ENCODE assay signal across 30 cellular contexts in genomic region chr2:241393524-241394196, GRCh38. TPM values are rescaled to one million over a fixed set of nuclear protein-coding genes. Genes with fewer than 3 reads are reported as not detected.
DNase-seq lines count a peak whose midpoint lies in the region; ATAC-seq, FAIRE-seq and TF ChIP-seq lines count a peak whose summit lies in the region.
"Had no signal": no experiment of that assay in that cellular context is flagged by ENCODE, and none has a peak within 500 bp of the region (broad histone marks: within the 10 kb centered on the region; RNA-seq: fewer than 3 reads in every experiment).

No MANE protein-coding gene starts in this region.

- no peaks in the 10 kb centered on the region for H3K27me3 ChIP-seq in GM12878 (replicated peaks in 1 of 2; ENCODE audit: control insufficient read depth in 2 of 2, insufficient read depth in 2 of 2, low read length in 1 of 2)
- H3K27me3 ChIP-seq: cardiac muscle cell, esophagus muscularis mucosa, foreskin keratinocyte, hepatocyte, tibial nerve had no signal

- H3K4me3 Mint-ChIP-seq in neural crest cell = no peak overlapping the region
- H3K4me3 Mint-ChIP-seq: activated T-cell treated with anti-CD3 and anti-CD28 coated beads, Interleukin-2, amount 50 U/mL, for 72 hours; CD4-positive, alpha-beta memory T cell had no signal

- FAIRE-seq in GM19239 (lab: Jason Lieb, UNC) (peak; percentile 26), GM12878 (lab: Jason Lieb, UNC) (no peak)
- FAIRE-seq: A549 had no signal

- 42% methylated on average over 3 of the region's 3 CpGs for WGBS in GM12878 (ENCODE audit: insufficient coverage, insufficient replicate concordance, low lambda C conversion rate, missing lambda C conversion rate)

- TF ChIP-seq RAD21 in GM12878 (IDR thresholded peaks at IDR 0.05; ENCODE audit: insufficient read depth, low read depth, low read length) = no peak

- RAD21 ChIA-PET in GM12878 (lab: Charles Lee; ENCODE audit: unreplicated experiment) = interaction anchor here (0.7 to 3.7 kb wide), 7 partner anchors 18 to 175 kb away, joined by 3 to 75 read pairs (median 21); no protein-coding TSS in a partner anchor

- SMC1A ChIA-PET in GM12878 (lab: Charles Lee; ENCODE audit: uncharacterized antibody, unreplicated experiment) = interaction anchor here (0.6 to 5.3 kb wide), 12 partner anchors 10 to 878 kb away, joined by 3 to 176 read pairs (median 6); partner anchors contain the start of genes HDLBP and SEPTIN2

- no peak overlapping the region for H2AFZ ChIP-seq in GM12878 (ENCODE audit: control insufficient read depth, low read depth, low read length)
- H2AFZ ChIP-seq: hepatocyte had no signal

- no peak overlapping the region for H3K4me3 ChIP-seq in GM12878
- H3K4me3 ChIP-seq: A549, cardiac muscle cell, esophagus muscularis mucosa, hepatocyte, skin epidermis, tibial nerve had no signal

- peaks cover 13% of the 10 kb centered on the region for H3K36me3 Mint-ChIP-seq in neural crest cell (ENCODE audit: low read depth)

- in situ Hi-C loops in GM12878 (cut with MboI) = no loop called here

- CTCF ChIA-PET in GM12878 (lab: Yijun Ruan, JAX) = interaction anchor here (1.1 to 3.7 kb wide), 13 partner anchors 10 to 205 kb away, joined by 3 to 88 read pairs (median 12); no protein-coding TSS in a partner anchor

- peak overlapping the region; percentile 22; the same call in 1 of the 2 replicates for H3K27ac ChIP-seq in GM12878 (ENCODE audit: control insufficient read depth, insufficient read depth)
- H3K27ac ChIP-seq: A549, cardiac muscle cell, esophagus muscularis mucosa, foreskin keratinocyte, hepatocyte had no signal

- no peaks in the 10 kb centered on the region for H3K9me3 Mint-ChIP-seq in neural crest cell
- H3K9me3 Mint-ChIP-seq: activated T-cell treated with anti-CD3 and anti-CD28 coated beads, Interleukin-2, amount 50 U/mL, for 72 hours had no signal

- DNase-seq in COLO829 (ENCODE audit: low spot score) (peak; percentile 66), GM19239 (ENCODE audit: insufficient read length, low spot score) (no peak), GM12878 (ENCODE audit: low read depth, low spot score) (no peak), neural crest cell (ENCODE audit: low read depth, low spot score) (no peak), DMS 273 treated with DMSO at 0.1 percent for 48 hours (lab: John Stamatoyannopoulos, UW) (no peak), HuH-7.5 (ENCODE audit: low spot score) (no peak), COLO668 (lab: John Stamatoyannopoulos, UW; ENCODE audit: unreplicated experiment) (no peak)
- DNase-seq: activated CD4-positive, alpha-beta T cell treated with anti-CD3 and anti-CD28 coated beads, Interleukin-2, amount 50 U/mL, for 4 hours; activated naive CD4-positive, alpha-beta T cell treated with Interleukin-2 at 50 U/mL for 16 hours; activated T-cell treated with anti-CD3 and anti-CD28 coated beads, Interleukin-2, amount 50 U/mL, for 72 hours; AML-193; anterior cingulate cortex; CD4-positive, alpha-beta memory T cell; cortex of kidney; DMS79 treated with DMSO at 0.1 percent for 48 hours; foreskin keratinocyte; H7; left cardiac atrium; NCI-H1105 treated with DMSO at 0.1 percent for 48 hours; NCI-H1930; NCI-H524; SHP77 treated with DMSO at 0.1 percent for 48 hours; SW 1271 had no signal

- no TSS peak for BruUV-seq in GM12878 (replicated peaks; lab: Mats Ljungman, UMichigan)

- no peaks in the 10 kb centered on the region for H4K20me1 ChIP-seq in GM12878 (ENCODE audit: control insufficient read depth, insufficient read depth)

- no peak for ATAC-seq in GM12878
- ATAC-seq in GM18907 (IDR thresholded peaks at IDR 0.05; ENCODE audit: unreplicated experiment) = no peak
- ATAC-seq: A549, foreskin keratinocyte had no signal

- intact Hi-C loops in GM12878 (cut with micrococcal nuclease; ENCODE audit: unreplicated experiment) = loop anchor here (5.0 to 10.0 kb wide), 2 partner anchors 76 to 139 kb away; partner anchors contain the start of genes HDLBP and SEPTIN2

- peak overlapping the region; percentile 21 for H3K27ac Mint-ChIP-seq in neural crest cell (ENCODE audit: unreplicated experiment)
- H3K27ac Mint-ChIP-seq: activated T-cell treated with anti-CD3 and anti-CD28 coated beads, Interleukin-2, amount 50 U/mL, for 72 hours; CD4-positive, alpha-beta memory T cell had no signal

- H3K4me1 ChIP-seq in GM12878 (ENCODE audit: control insufficient read depth, insufficient read depth, low read length) = peaks cover 42% of the 10 kb centered on the region
- H3K4me1 ChIP-seq: A549 had no signal

- H3K27me3 Mint-ChIP-seq in neural crest cell (ENCODE audit: low read depth) = no peaks in the 10 kb centered on the region
- H3K27me3 Mint-ChIP-seq: CD4-positive, alpha-beta memory T cell had no signal

- no peak for TF ChIP-seq CTCF in GM12878 (IDR thresholded peaks at IDR 0.05 in 2 of 3, conservative IDR thresholded peaks at IDR 0.05 in 1 of 3; ENCODE audit: control insufficient read depth in 2 of 3, extremely low read depth in 1 of 3, insufficient read depth in 1 of 3, low read depth in 3 of 3, low read length in 3 of 3)
- TF ChIP-seq CTCF in neural crest cell (conservative IDR thresholded peaks at IDR 0.05) = no peak

- H3K4me1 Mint-ChIP-seq in neural crest cell = peaks cover 17% of the 10 kb centered on the region

- H3K9ac ChIP-seq in GM12878 (ENCODE audit: control insufficient read depth, insufficient read depth, low read length) = no peak overlapping the region

- H3K9me3 ChIP-seq in GM12878 (replicated peaks; ENCODE audit: control insufficient read depth, insufficient read depth, low read length) = no peaks in the 10 kb centered on the region; the same call in 2 of the 3 replicates
- H3K9me3 ChIP-seq: A549, esophagus muscularis mucosa, tibial nerve had no signal

- peaks cover 16% of the 10 kb centered on the region for H3K79me2 ChIP-seq in GM12878 (ENCODE audit: control insufficient read depth, insufficient read depth, low read length)

- no peak for TF ChIP-seq POLR2A in GM12878 (IDR thresholded peaks at IDR 0.05; ENCODE audit: low read depth, low read length)

- no peak for TF ChIP-seq EP300 in GM12878 (IDR thresholded peaks at IDR 0.05; ENCODE audit: borderline replicate concordance in 1 of 2, control insufficient read depth in 1 of 2, low read depth in 2 of 2, low read length in 2 of 2)

- H3K4me2 ChIP-seq in GM12878 (ENCODE audit: control insufficient read depth, insufficient read depth) = peak overlapping the region; percentile 15
- H3K4me2 ChIP-seq: A549, hepatocyte had no signal

- H3K36me3 ChIP-seq in GM12878 (ENCODE audit: control insufficient read depth in 2 of 2, insufficient read depth in 2 of 2, low read length in 1 of 2) = peaks cover 0 to 4% of the 10 kb centered on the region in 2 experiments; a peak in 2 of 4 replicates
- H3K36me3 ChIP-seq: cardiac muscle cell had no signal

- POLR2A ChIA-PET in GM12878 (lab: Charles Lee) = interaction anchor here (1.5 to 3.5 kb wide), 2 partner anchors 35 to 64 kb away, joined by 3 to 41 read pairs; no protein-coding TSS in a partner anchor

TF ChIP-seq in GM12878, 131 proteins besides CTCF, POLR2A, EP300 and RAD21 (continues in another document):
- TF ChIP-seq MTA3 (IDR thresholded peaks at IDR 0.05; ENCODE audit: borderline replicate concordance, low read length) (no peak), PAX5 (IDR thresholded peaks at IDR 0.05; ENCODE audit: borderline replicate concordance, low read depth, low read length) (no peak), MEF2A (IDR thresholded peaks at IDR 0.05; ENCODE audit: insufficient read depth, low read depth, low read length) (no peak), SPI1 (IDR thresholded peaks at IDR 0.05; ENCODE audit: borderline replicate concordance, insufficient read depth, low read depth, low read length) (no peak), NBN (IDR thresholded peaks at IDR 0.05) (no peak), ESRRA (IDR thresholded peaks at IDR 0.05; ENCODE audit: low read length) (no peak), BCL11A (IDR thresholded peaks at IDR 0.05; ENCODE audit: low read depth, low read length) (no peak), ETV6 (conservative IDR thresholded peaks at IDR 0.05 in 1 of 2, IDR thresholded peaks at IDR 0.05 in 1 of 2; ENCODE audit: borderline replicate concordance in 1 of 2, low read depth in 1 of 2) (0 out of 4 replicates have a peak, but pooled peaks of 1 of the 2 experiments have one; percentile 16), PML (IDR thresholded peaks at IDR 0.05; ENCODE audit: low read length) (no peak)

RNA-seq across cellular contexts. Expression of gene FARP2, which starts 37.6 kb away (rescaled TPM):
- 108 TPM in 2 replicates for total RNA-seq in GM12878 (2013; cell fraction: nucleolus; rRNA removed)
- 36.0 and 45.0 TPM in 2 replicates for total RNA-seq in GM12878 (2014; rRNA removed)
- 32.7 and 36.8 TPM in 2 replicates for total RNA-seq in GM12878 (2014; rRNA removed; fragmentation: Illumina TruSeq; extraction: Trizol)
- total RNA-seq in GM12878 (2021) = 62.6 and 67.5 TPM in 2 replicates
- polyA plus RNA-seq in GM12878 (2011; ENCODE audit: low read depth) = 22.3 TPM
- polyA plus RNA-seq in GM12878 (2011; rRNA removed) = 47.1 and 51.8 TPM in 2 replicates
- 30.7 and 31.1 TPM in 2 replicates for polyA plus RNA-seq in GM12878 (2011; cell fraction: cytosol; rRNA removed)
- 37.9 and 44.2 TPM in 2 replicates for polyA plus RNA-seq in GM12878 (2011; cell fraction: nucleus; rRNA removed)
- 15.6 and 22.4 TPM in 2 replicates for polyA plus RNA-seq in GM12878 (2012)
- 36.8 and 47.7 TPM in 2 replicates for polyA plus RNA-seq in GM12878 (2014; fragmentation: Illumina TruSeq; extraction: Trizol)
- polyA plus RNA-seq in GM12878 (2014; fragmentation: Nextera tagmentation; extraction: Ambion mirVana) = 1 to 10 TPM; 5.5 to 5.6 TPM
- 31.2 and 35.1 TPM in 2 replicates for polyA plus RNA-seq in GM12878 (2014; rRNA removed)
- polyA plus RNA-seq in GM12878 (2016; fragmentation: Nextera tagmentation; extraction: Ambion mirVana) = 10 to 100 TPM; 50.6 to 54.4 TPM
- 61.9 and 69.6 TPM in 2 replicates for polyA minus RNA-seq in GM12878 (2011; rRNA and poly(A)+ RNA removed)
- polyA minus RNA-seq in GM12878 (2011; cell fraction: cytosol; rRNA and poly(A)+ RNA removed) = 24.6 and 24.9 TPM in 2 replicates
- polyA minus RNA-seq in GM12878 (2011; cell fraction: nucleus; rRNA and poly(A)+ RNA removed) = 20.8 and 29.6 TPM in 2 replicates
- total RNA-seq in neural crest cell = 34.4 and 36.1 TPM in 2 replicates
